In genomic region chr5:169745441-169746146, GRCh38 we compare ENCODE assay signal across 9 cellular contexts.
A peak's percentile ranks its signal among the peaks of the same experiment; 100 is the strongest.
DNase-seq lines count a peak whose midpoint lies in the region; ATAC-seq and TF ChIP-seq lines count a peak whose summit lies in the region.
"Had no signal": no experiment of that assay in that cellular context is flagged by ENCODE, and none has a peak within 500 bp of the region (broad histone marks: within the 10 kb centered on the region; RNA-seq: fewer than 3 reads in every experiment).

No MANE protein-coding gene starts in this region.

- H3K9me3 Mint-ChIP-seq in activated naive CD8-positive, alpha-beta T cell treated with anti-CD3 and anti-CD28 coated beads, Interleukin-2, amount 50 U/mL, for 24 hours, result no peaks in the 10 kb centered on the region

- no peaks in the 10 kb centered on the region for H3K27me3 ChIP-seq in right cardiac atrium (ENCODE audit: control insufficient read depth, insufficient read depth)
- no peaks in the 10 kb centered on the region for H3K27me3 ChIP-seq in gastroesophageal sphincter

- no peaks in the 10 kb centered on the region for H3K27me3 Mint-ChIP-seq in activated naive CD8-positive, alpha-beta T cell treated with anti-CD3 and anti-CD28 coated beads, Interleukin-2, amount 50 U/mL, for 24 hours

- H3K9me3 ChIP-seq in right cardiac atrium (ENCODE audit: control insufficient read depth, low read length) (no peaks in the 10 kb centered on the region), gastroesophageal sphincter (no peaks in the 10 kb centered on the region)

- intact Hi-C loops in right cardiac atrium (cut with DNase I), result no loop called here

- H3K4me1 ChIP-seq in right cardiac atrium (ENCODE audit: control insufficient read depth, insufficient read depth, low read length), result no peaks in the 10 kb centered on the region
- no peaks in the 10 kb centered on the region for H3K4me1 ChIP-seq in gastroesophageal sphincter

- no peaks in the 10 kb centered on the region for H3K36me3 ChIP-seq in gastroesophageal sphincter

- peak overlapping the region; percentile 36 for H3K27ac Mint-ChIP-seq in activated naive CD8-positive, alpha-beta T cell treated with anti-CD3 and anti-CD28 coated beads, Interleukin-2, amount 50 U/mL, for 24 hours

- H3K27ac ChIP-seq in right cardiac atrium (ENCODE audit: low read length), result no peak overlapping the region
- no peak overlapping the region for H3K27ac ChIP-seq in gastroesophageal sphincter

- H3K4me3 ChIP-seq in AG10803 (ENCODE audit: low read length), result no peak overlapping the region
- no peak overlapping the region for H3K4me3 ChIP-seq in right cardiac atrium (ENCODE audit: low read length)
- H3K4me3 ChIP-seq in gastroesophageal sphincter, result no peak overlapping the region

- ATAC-seq in GM21390 (IDR thresholded peaks at IDR 0.05; ENCODE audit: unreplicated experiment) (peak; percentile 10), right cardiac atrium (peak; percentile 53 to 58), GM18517 (IDR thresholded peaks at IDR 0.05; ENCODE audit: unreplicated experiment) (no peak), gastroesophageal sphincter (no peak)
- ATAC-seq in activated naive CD8-positive, alpha-beta T cell treated with anti-CD3 and anti-CD28 coated beads, Interleukin-2, amount 50 U/mL, for 24 hours, result no peak

- TF ChIP-seq EP300 in gastroesophageal sphincter (IDR thresholded peaks at IDR 0.05), result no peak

- H3K36me3 Mint-ChIP-seq in activated naive CD8-positive, alpha-beta T cell treated with anti-CD3 and anti-CD28 coated beads, Interleukin-2, amount 50 U/mL, for 24 hours (ENCODE audit: low read depth), result peaks cover 67% of the 10 kb centered on the region

- no peak overlapping the region for H3K4me3 Mint-ChIP-seq in activated naive CD8-positive, alpha-beta T cell treated with anti-CD3 and anti-CD28 coated beads, Interleukin-2, amount 50 U/mL, for 24 hours

- no peak for TF ChIP-seq POLR2A in gastroesophageal sphincter (IDR thresholded peaks at IDR 0.05)

- TF ChIP-seq CTCF in AG10803 (conservative IDR thresholded peaks at IDR 0.05; ENCODE audit: low read length), result no peak
- no peak for TF ChIP-seq CTCF in gastroesophageal sphincter (IDR thresholded peaks at IDR 0.05)

- DNase-seq in AG10803 (ENCODE audit: low read depth), result peak; percentile 87
- no peak for DNase-seq in activated naive CD8-positive, alpha-beta T cell treated with anti-CD3 and anti-CD28 coated beads, Interleukin-2, amount 50 U/mL, for 24 hours
- no peak for DNase-seq in right cardiac atrium
- no peak for DNase-seq in NCI-H1105 treated with DMSO at 0.1 percent for 48 hours (lab: John Stamatoyannopoulos, UW)
- DNase-seq in NCI-H82 treated with DMSO at 0.1 percent for 48 hours (lab: John Stamatoyannopoulos, UW; ENCODE audit: unreplicated experiment), result no peak
- DNase-seq: activated T-cell treated with anti-CD3 and anti-CD28 coated beads for 4 hours had no signal

- peaks cover 10% of the 10 kb centered on the region for H3K4me1 Mint-ChIP-seq in activated naive CD8-positive, alpha-beta T cell treated with anti-CD3 and anti-CD28 coated beads, Interleukin-2, amount 50 U/mL, for 24 hours

- 52% methylated on average over 6 of the region's 6 CpGs for WGBS in right cardiac atrium
- 50 to 93% methylated on average over 2 to 5 of the region's 6 CpGs for WGBS in gastroesophageal sphincter (ENCODE audit: low coverage in 1 of 2), 2 donors

Comparison
In these comparisons a context has a peak if more than half of its experiments do, and no peak if none do; other contexts are left out.
1. ATAC-seq: peak in GM21390 (single experiment) and right cardiac atrium (2 of 2); none in activated naive CD8-positive, alpha-beta T cell treated with anti-CD3 and anti-CD28 coated beads, Interleukin-2, amount 50 U/mL, for 24 hours (single experiment), GM18517 (single experiment) and gastroesophageal sphincter (single experiment).